ENCODE assay signal across 33 cellular contexts in genomic region chr17:62070900-62071299, GRCh38.
"Had no signal": no experiment of that assay in that cellular context is flagged by ENCODE, and none has a peak within 500 bp of the region (broad histone marks: within the 10 kb centered on the region; RNA-seq: fewer than 3 reads in every experiment).

No MANE protein-coding gene starts in this region.

- DNase-seq: activated CD4-positive, alpha-beta memory T cell treated with anti-CD3 and anti-CD28 coated beads for 36 hours; activated CD4-positive, alpha-beta T cell treated with anti-CD3 and anti-CD28 coated beads for 36 hours; activated CD4-positive, alpha-beta T cell treated with anti-CD3 and anti-CD28 coated beads, Interleukin-2, amount 10 ng/mL, durations not matched to agents 24 days and 14 days; activated CD4-positive, CD25-positive, alpha-beta regulatory T cell; activated CD4-positive, CD25-positive, alpha-beta regulatory T cell treated with anti-CD3 and anti-CD28 coated beads, Interleukin-2, amount 50 U/mL, for 72 hours; activated CD8-positive, alpha-beta memory T cell treated with anti-CD3 and anti-CD28 coated beads, Interleukin-2, amount 10 ng/mL, durations not matched to agents 7 days and 5 days; activated CD8-positive, alpha-beta memory T cell treated with anti-CD3 and anti-CD28 coated beads, Interleukin-2, amount 50 U/mL, for 4 hours; activated CD8-positive, alpha-beta T cell treated with anti-CD3 and anti-CD28 coated beads, Interleukin-2, amount 10 ng/mL, durations not matched to agents 7 days and 5 days; activated gamma-delta T cell; activated naive CD4-positive, alpha-beta T cell; activated naive CD4-positive, alpha-beta T cell treated with anti-CD3 and anti-CD28 coated beads, Interleukin-2, amount 10 ng/mL, durations not matched to agents 7 days and 5 days; activated naive CD8-positive, alpha-beta T cell treated with anti-CD3 and anti-CD28 coated beads, Interleukin-2, amount 10 ng/mL, durations not matched to agents 7 days and 5 days; activated T-cell treated with anti-CD3 and anti-CD28 coated beads, Interleukin-2, amount 50 U/mL, for 1 hour; activated T-cell treated with anti-CD3 and anti-CD28 coated beads, Interleukin-2, amount 50 U/mL, for 48 hours; amniotic stem cell; anterior cingulate cortex; brain microvascular endothelial cell; dermis blood vessel endothelial cell; effector CD4-positive, alpha-beta T cell; effector memory CD8-positive, alpha-beta T cell; esophagus squamous epithelium; foreskin melanocyte; head of caudate nucleus; hippocampal formation; T-helper 2 cell had no signal

- H3K4me3 Mint-ChIP-seq: activated CD4-positive, alpha-beta memory T cell treated with anti-CD3 and anti-CD28 coated beads for 36 hours; activated CD4-positive, alpha-beta T cell treated with anti-CD3 and anti-CD28 coated beads for 36 hours; activated CD4-positive, alpha-beta T cell treated with anti-CD3 and anti-CD28 coated beads, Interleukin-2, amount 10 ng/mL, durations not matched to agents 24 days and 14 days; activated CD8-positive, alpha-beta memory T cell treated with anti-CD3 and anti-CD28 coated beads, Interleukin-2, amount 10 ng/mL, durations not matched to agents 7 days and 5 days; activated CD8-positive, alpha-beta T cell treated with anti-CD3 and anti-CD28 coated beads, Interleukin-2, amount 10 ng/mL, durations not matched to agents 7 days and 5 days; activated naive CD4-positive, alpha-beta T cell treated with anti-CD3 and anti-CD28 coated beads, Interleukin-2, amount 10 ng/mL, durations not matched to agents 7 days and 5 days; activated naive CD8-positive, alpha-beta T cell treated with anti-CD3 and anti-CD28 coated beads, Interleukin-2, amount 10 ng/mL, durations not matched to agents 7 days and 5 days; activated T-helper 1 cell treated with anti-CD3 and anti-CD28 coated beads, Interleukin-12 subunit alpha, Interleukin-12 subunit beta, Interleukin-2, Interleukin-4 antibody, amounts not matched to agents 30 ng/mL and 10 ng/mL and 1 ng/mL, durations not matched to agents 14 hours and 24 hours and 36 hours; central memory CD8-positive, alpha-beta T cell; effector memory CD8-positive, alpha-beta T cell had no signal

- H3K9me3 Mint-ChIP-seq: activated CD4-positive, alpha-beta memory T cell treated with anti-CD3 and anti-CD28 coated beads for 36 hours; activated CD4-positive, alpha-beta T cell treated with anti-CD3 and anti-CD28 coated beads, Interleukin-2, amount 10 ng/mL, durations not matched to agents 24 days and 14 days; activated naive CD4-positive, alpha-beta T cell treated with anti-CD3 and anti-CD28 coated beads, Interleukin-2, amount 10 ng/mL, durations not matched to agents 7 days and 5 days; activated naive CD4-positive, alpha-beta T cell treated with anti-CD3 and anti-CD28 coated beads, Interleukin-2, amount 50 U/mL, for 72 hours; activated naive CD8-positive, alpha-beta T cell treated with anti-CD3 and anti-CD28 coated beads, Interleukin-2, amount 10 ng/mL, durations not matched to agents 7 days and 5 days; activated T-helper 1 cell treated with anti-CD3 and anti-CD28 coated beads, Interleukin-12 subunit alpha, Interleukin-12 subunit beta, Interleukin-2, Interleukin-4 antibody, amounts not matched to agents 30 ng/mL and 10 ng/mL and 1 ng/mL, durations not matched to agents 14 hours and 24 hours and 36 hours; central memory CD8-positive, alpha-beta T cell; effector memory CD8-positive, alpha-beta T cell had no signal

- H3K27me3 ChIP-seq: brain microvascular endothelial cell, esophagus squamous epithelium, gastroesophageal sphincter had no signal

- FAIRE-seq: astrocyte, bronchial epithelial cell had no signal

- H3K27ac Mint-ChIP-seq: activated CD4-positive, alpha-beta memory T cell treated with anti-CD3 and anti-CD28 coated beads for 36 hours; activated CD4-positive, alpha-beta T cell treated with anti-CD3 and anti-CD28 coated beads for 36 hours; activated CD4-positive, alpha-beta T cell treated with anti-CD3 and anti-CD28 coated beads, Interleukin-2, amount 10 ng/mL, durations not matched to agents 24 days and 14 days; activated CD8-positive, alpha-beta memory T cell treated with anti-CD3 and anti-CD28 coated beads, Interleukin-2, amount 10 ng/mL, durations not matched to agents 7 days and 5 days; activated CD8-positive, alpha-beta T cell treated with anti-CD3 and anti-CD28 coated beads, Interleukin-2, amount 10 ng/mL, durations not matched to agents 7 days and 5 days; activated naive CD4-positive, alpha-beta T cell treated with anti-CD3 and anti-CD28 coated beads, Interleukin-2, amount 10 ng/mL, durations not matched to agents 7 days and 5 days; activated naive CD4-positive, alpha-beta T cell treated with anti-CD3 and anti-CD28 coated beads, Interleukin-2, amount 50 U/mL, for 72 hours; activated naive CD8-positive, alpha-beta T cell treated with anti-CD3 and anti-CD28 coated beads, Interleukin-2, amount 10 ng/mL, durations not matched to agents 7 days and 5 days; activated T-helper 1 cell treated with anti-CD3 and anti-CD28 coated beads, Interleukin-12 subunit alpha, Interleukin-12 subunit beta, Interleukin-2, Interleukin-4 antibody, amounts not matched to agents 30 ng/mL and 10 ng/mL and 1 ng/mL, durations not matched to agents 14 hours and 24 hours and 36 hours had no signal

- H3K4me3 ChIP-seq: coronary artery, esophagus squamous epithelium, gastroesophageal sphincter had no signal

- H3K36me3 Mint-ChIP-seq: activated CD4-positive, alpha-beta memory T cell treated with anti-CD3 and anti-CD28 coated beads for 36 hours; activated naive CD4-positive, alpha-beta T cell treated with anti-CD3 and anti-CD28 coated beads, Interleukin-2, amount 10 ng/mL, durations not matched to agents 7 days and 5 days; activated naive CD4-positive, alpha-beta T cell treated with anti-CD3 and anti-CD28 coated beads, Interleukin-2, amount 50 U/mL, for 72 hours; activated naive CD8-positive, alpha-beta T cell treated with anti-CD3 and anti-CD28 coated beads, Interleukin-2, amount 10 ng/mL, durations not matched to agents 7 days and 5 days had no signal

- H3K36me3 ChIP-seq: brain microvascular endothelial cell, esophagus squamous epithelium, gastroesophageal sphincter had no signal

- H3K9me3 ChIP-seq: esophagus squamous epithelium, gastroesophageal sphincter had no signal

- H3K27me3 Mint-ChIP-seq: activated CD4-positive, alpha-beta memory T cell treated with anti-CD3 and anti-CD28 coated beads for 36 hours; activated CD4-positive, alpha-beta T cell treated with anti-CD3 and anti-CD28 coated beads for 36 hours; activated CD8-positive, alpha-beta memory T cell treated with anti-CD3 and anti-CD28 coated beads, Interleukin-2, amount 10 ng/mL, durations not matched to agents 7 days and 5 days; activated naive CD8-positive, alpha-beta T cell treated with anti-CD3 and anti-CD28 coated beads, Interleukin-2, amount 10 ng/mL, durations not matched to agents 7 days and 5 days; central memory CD8-positive, alpha-beta T cell had no signal

- H3K27ac ChIP-seq: brain microvascular endothelial cell, coronary artery, epithelial cell of prostate, esophagus squamous epithelium, gastroesophageal sphincter had no signal

- ATAC-seq: activated CD4-positive, alpha-beta T cell treated with anti-CD3 and anti-CD28 coated beads for 36 hours; activated CD8-positive, alpha-beta memory T cell treated with anti-CD3 and anti-CD28 coated beads, Interleukin-2, amount 10 ng/mL, durations not matched to agents 7 days and 5 days; activated CD8-positive, alpha-beta T cell treated with anti-CD3 and anti-CD28 coated beads, Interleukin-2, amount 10 ng/mL, durations not matched to agents 7 days and 5 days; activated naive CD4-positive, alpha-beta T cell treated with anti-CD3 and anti-CD28 coated beads, Interleukin-2, amount 50 U/mL, for 72 hours; effector memory CD8-positive, alpha-beta T cell; gastroesophageal sphincter had no signal
